In the genomic region with DNA sequence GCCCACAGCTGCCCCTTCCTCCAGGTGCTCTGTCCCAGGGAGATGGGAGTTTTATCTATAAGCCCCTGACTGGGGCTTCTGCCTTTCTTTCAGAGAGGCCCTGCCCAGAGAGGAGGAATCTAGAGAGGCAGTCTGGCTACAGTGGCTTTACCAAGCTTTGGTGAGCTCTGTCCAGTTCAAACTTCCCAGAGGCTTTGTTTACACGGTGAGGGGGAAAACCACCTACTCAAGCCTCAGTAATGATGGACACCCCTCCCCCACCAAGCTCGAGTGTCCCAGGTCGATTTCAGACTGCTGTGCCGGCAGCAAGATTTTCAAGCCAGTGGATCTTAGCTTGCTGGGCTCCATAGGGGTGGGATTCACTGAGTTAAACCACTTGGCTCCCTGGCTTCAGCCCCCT, we compare ENCODE assay signal across 11 cellular contexts. TPM values are rescaled to one million over a fixed set of nuclear protein-coding genes. Genes with fewer than 3 reads are reported as not detected.
DNase-seq lines count a peak whose midpoint lies in the region; ATAC-seq, FAIRE-seq and TF ChIP-seq lines count a peak whose summit lies in the region.
"Not testable (repeated sequence)": the region's sequence is repeated elsewhere in the genome, so short reads cannot be mapped to it uniquely, and the experiment has no call there.
"Had no signal": no experiment of that assay in that cellular context is flagged by ENCODE, and none has a peak within 500 bp of the region (broad histone marks: within the 10 kb centered on the region; RNA-seq: fewer than 3 reads in every experiment).

No MANE protein-coding gene starts in this region.

- H3K27me3 Mint-ChIP-seq in H9 (ENCODE audit: low read depth), result not testable (repeated sequence)

- H4K5ac ChIP-seq in H9 (ENCODE audit: insufficient read length, low read depth, low read length), result not testable (repeated sequence)

- H3K27me3 ChIP-seq in H9 (ENCODE audit: insufficient read depth, low read length); esophagus muscularis mucosa; HepG2 (ENCODE audit: control insufficient read depth in 1 of 2, insufficient read depth in 2 of 2, low read length in 2 of 2); thoracic aorta (replicated peaks; ENCODE audit: insufficient read depth); aorta (ENCODE audit: control insufficient read depth in 1 of 2, insufficient read depth in 2 of 2, low read length in 1 of 2): not testable (repeated sequence)

- POLR2A ChIA-PET in A549 (lab: Yijun Ruan, JAX), result not testable (repeated sequence)
- POLR2A ChIA-PET in HepG2 (lab: Yijun Ruan, JAX), result interaction anchor here (1.2 to 2.5 kb wide), 4 partner anchors 18 to 24 kb away, joined by 3 to 18 read pairs (median 6); no protein-coding TSS in a partner anchor

- H3K23me2 ChIP-seq in H9 (ENCODE audit: insufficient read length, low read depth, low read length, poor library complexity, severe bottlenecking), result not testable (repeated sequence)

- TF ChIP-seq CTCF in A549 (IDR thresholded peaks at IDR 0.05); H9 (conservative IDR thresholded peaks at IDR 0.05); VCaP (conservative IDR thresholded peaks at IDR 0.05); esophagus muscularis mucosa (IDR thresholded peaks at IDR 0.05); HepG2 (CRISPR knock-in tag; IDR thresholded peaks at IDR 0.05); thoracic aorta (IDR thresholded peaks at IDR 0.05): not testable (repeated sequence)

- H2BK120ac ChIP-seq in H9 (ENCODE audit: low read depth, low read length, poor library complexity, severe bottlenecking), result not testable (repeated sequence)

- H3K56ac ChIP-seq in H9 (ENCODE audit: insufficient read length, low read depth, low read length), result not testable (repeated sequence)

- in situ Hi-C loops in HepG2 (cut with HindIII; ENCODE audit: extremely low pct_ligation_motif_present, low pct_unique_long_range_greater_than_20kb), result not testable (repeated sequence)

- H3K4me1 Mint-ChIP-seq in H9, result not testable (repeated sequence)

- H2BK5ac ChIP-seq in H9 (ENCODE audit: insufficient read length, low read length), result not testable (repeated sequence)

- H3K79me2 ChIP-seq in H9 (ENCODE audit: insufficient read depth, low read length), result not testable (repeated sequence)
- H3K79me2 ChIP-seq in HepG2 (ENCODE audit: insufficient read depth, low read length), result peaks cover 49% of the 10 kb centered on the region

- peaks cover 9 to 13% of the 10 kb centered on the region in 2 experiments; a peak in 4 of 5 replicates for H3K9me3 Mint-ChIP-seq in H9

- not testable (repeated sequence) for H3K9me3 ChIP-seq in A549; H9 (ENCODE audit: control insufficient read depth, low read depth, low read length); esophagus muscularis mucosa; HepG2 (ENCODE audit: low read length); thoracic aorta; aorta (ENCODE audit: control insufficient read depth, low read length)

- not testable (repeated sequence) for H2AFZ ChIP-seq in H9 (ENCODE audit: low read length); HepG2 (ENCODE audit: low read length)

- intact Hi-C loops in esophagus muscularis mucosa (cut with DNase I); HepG2 (cut with micrococcal nuclease; ENCODE audit: unreplicated experiment); aorta (cut with DNase I): not testable (repeated sequence)

- peak overlapping the region in 2 of 3 experiments; percentile 40 to 81; a peak in 2 of 7 replicates for H3K27ac Mint-ChIP-seq in H9

- BruUV-seq in HepG2 (replicated peaks; lab: Mats Ljungman, UMichigan), result not testable (repeated sequence)

- DNase-seq in A549 (ENCODE audit: low read depth in 1 of 2, low spot score in 1 of 2); H9; thoracic aorta (ENCODE audit: low spot score); aorta: not testable (repeated sequence)
- DNase-seq in esophagus muscularis mucosa (ENCODE audit: extremely low spot score) (peak; percentile 24), HepG2 (ENCODE audit: low spot score) (peak; percentile 46)

- H3K36me3 ChIP-seq in esophagus muscularis mucosa; HepG2 (replicated peaks in 1 of 2; ENCODE audit: control insufficient read depth in 1 of 2, insufficient read depth in 2 of 2, low read length in 2 of 2); thoracic aorta; aorta (ENCODE audit: control insufficient read depth in 1 of 2, insufficient read depth in 2 of 2, low read length in 1 of 2): not testable (repeated sequence)

- not testable (repeated sequence) for H3K18ac ChIP-seq in H9 (ENCODE audit: insufficient read length, low read depth, low read length)

- CTCF ChIA-PET in A549 (lab: Yijun Ruan, JAX), result interaction anchor here (0.8 to 1.2 kb wide), 3 partner anchors 13 to 146 kb away, joined by 3 to 4 read pairs (median 3); no protein-coding TSS in a partner anchor
- CTCF ChIA-PET in HepG2 (lab: Yijun Ruan, JAX; ENCODE audit: low intra/inter-chr PET ratio, low total read pairs), result not testable (repeated sequence)

- not testable (repeated sequence) for H2AK5ac ChIP-seq in H9 (ENCODE audit: insufficient read length, low read length)

- H3K4me1 ChIP-seq in A549 (peaks cover 51% of the 10 kb centered on the region), esophagus muscularis mucosa (peaks cover 0 to 22% (median 4%) of the 10 kb centered on the region in 4 donors), HepG2 (ENCODE audit: insufficient read depth, low read length) (peaks cover 40% of the 10 kb centered on the region), thoracic aorta (ENCODE audit: control insufficient read depth in 1 of 2, low read depth in 2 of 2) (peaks cover 11 to 70% of the 10 kb centered on the region in 2 donors)
- not testable (repeated sequence) for H3K4me1 ChIP-seq in H9 (ENCODE audit: insufficient read depth, low read length); aorta (ENCODE audit: control insufficient read depth in 1 of 2, insufficient read depth in 2 of 2, low read length in 2 of 2)

- not testable (repeated sequence) for H3T11ph ChIP-seq in H9 (ENCODE audit: low read length)

- not testable (repeated sequence) for TF ChIP-seq RAD21 in A549 (conservative IDR thresholded peaks at IDR 0.05 in 1 of 2, IDR thresholded peaks at IDR 0.05 in 1 of 2); HepG2 (CRISPR knock-in tag; IDR thresholded peaks at IDR 0.05)

- not testable (repeated sequence) for H3K23ac ChIP-seq in H9 (ENCODE audit: insufficient read length, low read depth, low read length)

- H2BK15ac ChIP-seq in H9 (ENCODE audit: low read depth, low read length), result not testable (repeated sequence)

- not testable (repeated sequence) for H2BK20ac ChIP-seq in H9 (ENCODE audit: low read depth, low read length, poor library complexity, severe bottlenecking)

- no CpG with 5 or more reads among the region's 4 CpGs for WGBS in A549 (ENCODE audit: missing lambda C conversion rate)
- WGBS in H9 (ENCODE audit: extremely low coverage, insufficient read length, low lambda C conversion rate), result no CpG with 5 or more reads among the region's 4 CpGs
- 82% methylated on average over 4 of the region's 4 CpGs for WGBS in esophagus muscularis mucosa
- WGBS in HepG2 (ENCODE audit: low lambda C conversion rate), result 0% methylated on average over 4 of the region's 4 CpGs
- WGBS in aorta, 2 donors, result 84 to 89% methylated on average over 4 of the region's 4 CpGs

- not testable (repeated sequence) for H4K20me1 ChIP-seq in H9 (ENCODE audit: control insufficient read depth, insufficient read depth, insufficient read length); HepG2 (ENCODE audit: insufficient read depth, low read length)

- not testable (repeated sequence) for H3K4me3 ChIP-seq in A549; esophagus muscularis mucosa; HepG2 (replicated peaks in 1 of 3; ENCODE audit: insufficient read depth in 1 of 3, low read depth in 2 of 3, low read length in 3 of 3); thoracic aorta; aorta (ENCODE audit: low read length in 2 of 2)

- H2BK12ac ChIP-seq in H9 (ENCODE audit: insufficient read length, low read depth, low read length), result not testable (repeated sequence)

- H3K4ac ChIP-seq in H9 (ENCODE audit: low read depth, low read length), result not testable (repeated sequence)

- H4K8ac ChIP-seq in H9 (replicated peaks; ENCODE audit: insufficient read length, low read depth, low read length), result not testable (repeated sequence)

- TF ChIP-seq EP300 in A549 (IDR thresholded peaks at IDR 0.05); esophagus muscularis mucosa (IDR thresholded peaks at IDR 0.05); HepG2 (CRISPR knock-in tag; IDR thresholded peaks at IDR 0.05; ENCODE audit: borderline replicate concordance): not testable (repeated sequence)
- TF ChIP-seq EP300 in HepG2 (IDR thresholded peaks at IDR 0.05; ENCODE audit: low read depth in 2 of 2, low read length in 2 of 2), result peak in 1 of 2 experiments; percentile 30; a peak in 1 of 4 replicates

- H3K14ac ChIP-seq in H9 (ENCODE audit: insufficient read depth, low read length), result not testable (repeated sequence)

- H3K27ac ChIP-seq in A549, result peak overlapping the region; percentile 34 to 70; a peak in 4 of 6 replicates
- not testable (repeated sequence) for H3K27ac ChIP-seq in H9 (ENCODE audit: insufficient read length, low read depth, low read length); esophagus muscularis mucosa (replicated peaks in 1 of 4); HepG2 (ENCODE audit: extremely low read length, insufficient read depth, low read length)
- H3K27ac ChIP-seq in VCaP, result peak overlapping the region; percentile 70; the same call in 1 of the 2 replicates
- H3K27ac ChIP-seq in thoracic aorta, result peak overlapping the region; percentile 22 to 43
- H3K27ac ChIP-seq in aorta (ENCODE audit: low read depth in 1 of 2, low read length in 2 of 2), result peak overlapping the region; percentile 30 to 63

- not testable (repeated sequence) for H3K9ac ChIP-seq in H9 (ENCODE audit: extremely low read depth, insufficient read length, low read length); HepG2 (ENCODE audit: insufficient read depth, low read depth, low read length)

- not testable (repeated sequence) for TF ChIP-seq POLR2A in A549 (IDR thresholded peaks at IDR 0.05; ENCODE audit: low read length); esophagus muscularis mucosa (IDR thresholded peaks at IDR 0.05; ENCODE audit: low read depth); HepG2 (IDR thresholded peaks at IDR 0.05; ENCODE audit: insufficient read depth in 1 of 2, low read depth in 2 of 2, low read length in 2 of 2)

- H3K79me1 ChIP-seq in H9 (ENCODE audit: insufficient read depth, low read depth, low read length, poor library complexity, severe bottlenecking), result not testable (repeated sequence)

- not testable (repeated sequence) for ATAC-seq in A549; thoracic aorta (ENCODE audit: insufficient number of reproducible peaks, low FRiP score, low read depth); aorta (ENCODE audit: low FRiP score)
- ATAC-seq in HepG2, result peak; percentile 89

- not testable (repeated sequence) for H3K36me3 Mint-ChIP-seq in H9 (ENCODE audit: insufficient read depth in 1 of 3, low read depth in 3 of 3)

- peak overlapping the region; percentile 43 for H3K4me2 ChIP-seq in A549
- not testable (repeated sequence) for H3K4me2 ChIP-seq in H9 (ENCODE audit: insufficient read depth, insufficient read length, low read length)
- H3K4me2 ChIP-seq in HepG2 (ENCODE audit: low read depth, low read length), result peak overlapping the region; percentile 48; the same call in 1 of the 2 replicates

- not testable (repeated sequence) for H4K91ac ChIP-seq in H9 (ENCODE audit: insufficient read length, low read depth, low read length)

- FAIRE-seq in A549 (lab: Jason Lieb, UNC); HepG2 (lab: Jason Lieb, UNC): not testable (repeated sequence)

- H3K4me3 Mint-ChIP-seq in H9, result not testable (repeated sequence)

RNA-seq across cellular contexts. Expression of a gene that starts 25.4 kb away (rescaled TPM):
- polyA plus RNA-seq in A549 (2011; rRNA removed) (57.4 and 65.2 TPM in 2 replicates), A549 (2017; fragmentation: RNase III; extraction: RNeasy Plus Mini Kit Qiagen cat#74134 plus additional on column Dnase treatment) (38.8 to 44.9 TPM (median 41.5 TPM) in 3 replicates), HepG2 (2011; rRNA removed) (11.3 and 12.0 TPM in 2 replicates), aorta (10 to 100 TPM; 28.1 to 33.2 TPM)
- polyA plus RNA-seq in A549 (2012; cell fraction: cytosol; rRNA removed), result 19.0 and 24.2 TPM in 2 replicates
- 35.1 and 53.0 TPM in 2 replicates for polyA plus RNA-seq in A549 (2012; cell fraction: nucleus; rRNA removed)
- 60.5 and 65.0 TPM in 2 replicates for polyA minus RNA-seq in A549 (2011; rRNA and poly(A)+ RNA removed)
- total RNA-seq in H9 (2021) (2.7 and 2.8 TPM in 2 replicates), esophagus muscularis mucosa (10 to 100 TPM; 16.8 to 20.4 (median 18.9) TPM), HepG2 (2016; rRNA removed; fragmentation: Illumina TruSeq; extraction: Trizol) (20.1 and 31.5 TPM in 2 replicates), thoracic aorta (100 to 1,000 TPM in 1 of 2 donors, 10 to 100 TPM in 1; 91.5 to 144 TPM), aorta (10 to 100 TPM; 48.4 to 61.0 TPM)
- 45.1 and 49.0 TPM in 2 replicates for total RNA-seq in HepG2 (2016; cell fraction: cytosol; rRNA removed; fragmentation: Illumina TruSeq; extraction: Trizol; ENCODE audit: low read depth)
- total RNA-seq in HepG2 (2016; cell fraction: insoluble cytoplasmic fraction; rRNA removed; fragmentation: Illumina TruSeq; extraction: Trizol), result 19.7 and 31.7 TPM in 2 replicates
- 30.2 and 35.9 TPM in 2 replicates for total RNA-seq in HepG2 (2016; cell fraction: membrane; rRNA removed; fragmentation: Illumina TruSeq; extraction: Trizol)
- 43.4 and 49.5 TPM in 2 replicates for total RNA-seq in HepG2 (2016; cell fraction: nucleus; rRNA removed; fragmentation: Illumina TruSeq; extraction: Trizol)
- 7.1 and 9.5 TPM in 2 replicates for polyA plus RNA-seq in HepG2 (2011; cell fraction: cytosol; rRNA removed)
- 27.4 and 27.6 TPM in 2 replicates for polyA plus RNA-seq in HepG2 (2011; cell fraction: nucleus; rRNA removed)
- polyA plus RNA-seq in HepG2 (2012), result 15.3 and 16.9 TPM in 2 replicates
- polyA plus RNA-seq in HepG2 (2016; cell fraction: cytosol; fragmentation: Illumina TruSeq; extraction: Trizol; ENCODE audit: low read depth), result 8.5 and 8.8 TPM in 2 replicates
- polyA plus RNA-seq in HepG2 (2016; cell fraction: insoluble cytoplasmic fraction; fragmentation: Illumina TruSeq; extraction: Trizol; ENCODE audit: low read depth), result 22.6 and 23.7 TPM in 2 replicates
- polyA plus RNA-seq in HepG2 (2016; cell fraction: membrane; fragmentation: Illumina TruSeq; extraction: Trizol; ENCODE audit: low read depth), result 18.2 and 20.7 TPM in 2 replicates
- polyA plus RNA-seq in HepG2 (2016; cell fraction: nucleus; fragmentation: Illumina TruSeq; extraction: Trizol; ENCODE audit: insufficient read depth, low read depth), result 80.9 and 84.1 TPM in 2 replicates
- 9.1 and 24.8 TPM in 2 replicates for polyA minus RNA-seq in HepG2 (2011; rRNA and poly(A)+ RNA removed; ENCODE audit: low replicate concordance)
- polyA minus RNA-seq in HepG2 (2011; cell fraction: cytosol; rRNA and poly(A)+ RNA removed), result 10.9 and 11.6 TPM in 2 replicates
- polyA minus RNA-seq in HepG2 (2011; cell fraction: nucleus; rRNA and poly(A)+ RNA removed), result 19.3 and 20.1 TPM in 2 replicates
- total RNA-seq: A172; A673; CD4-positive, alpha-beta T cell; CD8-positive, alpha-beta T cell had no signal
